ENCODE assay signal across 12 cellular contexts in the genomic region with DNA sequence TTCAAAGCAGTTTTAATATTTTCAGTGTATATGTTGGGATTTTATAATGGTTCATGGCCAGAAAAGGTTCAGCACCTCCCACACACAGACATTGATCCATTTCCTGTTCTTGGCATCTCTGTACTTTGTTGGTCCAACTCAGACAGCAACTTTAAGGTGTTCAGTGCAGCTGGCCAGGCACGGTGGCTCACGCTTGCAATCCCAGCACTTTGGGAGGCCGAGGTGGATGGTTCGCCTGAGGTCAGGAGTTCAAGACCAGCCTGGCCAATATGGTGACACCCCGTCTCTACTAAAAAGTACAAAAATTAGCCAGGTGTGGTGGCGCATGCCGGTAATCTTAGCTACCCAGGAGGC. TPM values are rescaled to one million over a fixed set of nuclear protein-coding genes. Genes with fewer than 3 reads are reported as not detected.
DNase-seq lines count a peak whose midpoint lies in the region; ATAC-seq and TF ChIP-seq lines count a peak whose summit lies in the region.
"Not testable (repeated sequence)": the region's sequence is repeated elsewhere in the genome, so short reads cannot be mapped to it uniquely, and the experiment has no call there.
"Had no signal": no experiment of that assay in that cellular context is flagged by ENCODE, and none has a peak within 500 bp of the region (broad histone marks: within the 10 kb centered on the region; RNA-seq: fewer than 3 reads in every experiment).

No MANE protein-coding gene starts in this region.

- H3K9me3 ChIP-seq in CD8-positive, alpha-beta memory T cell (ENCODE audit: low read length); upper lobe of right lung: not testable (repeated sequence)

- peaks cover 0 to 14% (median 7%) of the 10 kb centered on the region in 5 donors for H3K9me3 Mint-ChIP-seq in CD8-positive, alpha-beta memory T cell
- peaks cover 24% of the 10 kb centered on the region for H3K9me3 Mint-ChIP-seq in T-helper 1 cell treated with Interleukin-12 subunit alpha and Interleukin-12 subunit beta and Interleukin-4 antibody, amounts not matched to agents 30 μg/mL and 1 μg/mL, for 36 hours
- peaks cover 15% of the 10 kb centered on the region for H3K9me3 Mint-ChIP-seq in activated CD8-positive, alpha-beta T cell treated with anti-CD3 and anti-CD28 coated beads for 36 hours
- peaks cover 12% of the 10 kb centered on the region for H3K9me3 Mint-ChIP-seq in activated naive CD4-positive, alpha-beta T cell treated with anti-CD3 and anti-CD28 coated beads for 36 hours
- H3K9me3 Mint-ChIP-seq in central memory CD8-positive, alpha-beta T cell = not testable (repeated sequence)

- POLR2A ChIA-PET in CD8-positive, alpha-beta memory T cell (lab: Charles Lee) = interaction anchor here (0.8 to 1.5 kb wide), 5 partner anchors 11 to 96 kb away, joined by 3 to 8 read pairs (median 5); a partner anchor contains a TSS
- POLR2A ChIA-PET in activated CD8-positive, alpha-beta T cell treated with anti-CD3 and anti-CD28 coated beads for 36 hours (lab: Charles Lee) = interaction anchor here (0.6 to 1.4 kb wide), 3 partner anchors 30 to 379 kb away, joined by 3 to 5 read pairs (median 4); a partner anchor contains a TSS

- peaks cover 1 to 21% (median 3%) of the 10 kb centered on the region in 3 donors for H3K36me3 Mint-ChIP-seq in CD8-positive, alpha-beta memory T cell
- not testable (repeated sequence) for H3K36me3 Mint-ChIP-seq in T-helper 1 cell treated with Interleukin-12 subunit alpha and Interleukin-12 subunit beta and Interleukin-4 antibody, amounts not matched to agents 30 μg/mL and 1 μg/mL, for 36 hours (ENCODE audit: low read depth); activated CD8-positive, alpha-beta T cell treated with anti-CD3 and anti-CD28 coated beads for 36 hours (ENCODE audit: low read depth); activated naive CD4-positive, alpha-beta T cell treated with anti-CD3 and anti-CD28 coated beads for 36 hours (ENCODE audit: low read depth); central memory CD8-positive, alpha-beta T cell (ENCODE audit: insufficient read depth)

- peak overlapping the region; percentile 41 for H3K4me3 ChIP-seq in CD8-positive, alpha-beta memory T cell (ENCODE audit: low read length)
- H3K4me3 ChIP-seq in upper lobe of right lung = not testable (repeated sequence)

- H3K27me3 Mint-ChIP-seq in CD8-positive, alpha-beta memory T cell; T-helper 1 cell treated with Interleukin-12 subunit alpha and Interleukin-12 subunit beta and Interleukin-4 antibody, amounts not matched to agents 30 μg/mL and 1 μg/mL, for 36 hours (ENCODE audit: low read depth); activated CD8-positive, alpha-beta T cell treated with anti-CD3 and anti-CD28 coated beads for 36 hours; activated naive CD4-positive, alpha-beta T cell treated with anti-CD3 and anti-CD28 coated beads for 36 hours (ENCODE audit: low read depth); central memory CD8-positive, alpha-beta T cell: not testable (repeated sequence)

- CTCF ChIA-PET in CD8-positive, alpha-beta memory T cell (lab: Charles Lee) = interaction anchor here (0.8 to 2.2 kb wide), 5 partner anchors 13 to 55 kb away, joined by 3 to 13 read pairs (median 5); no protein-coding TSS in a partner anchor
- CTCF ChIA-PET in activated CD8-positive, alpha-beta T cell treated with anti-CD3 and anti-CD28 coated beads for 36 hours (lab: Charles Lee) = interaction anchor here (1.0 to 1.4 kb wide), 3 partner anchors 31 to 96 kb away, joined by 3 to 5 read pairs (median 3); a partner anchor contains a TSS
- CTCF ChIA-PET in activated naive CD4-positive, alpha-beta T cell treated with anti-CD3 and anti-CD28 coated beads for 36 hours (lab: Charles Lee) = interaction anchor here (0.6 kb wide), 2 partner anchors 864 to 868 kb away, joined by 3 read pairs; no protein-coding TSS in a partner anchor

- H3K27ac Mint-ChIP-seq in CD8-positive, alpha-beta memory T cell = peak overlapping the region; percentile 86 to 100 (median 98)
- peak overlapping the region; percentile 83 for H3K27ac Mint-ChIP-seq in T-helper 1 cell treated with Interleukin-12 subunit alpha and Interleukin-12 subunit beta and Interleukin-4 antibody, amounts not matched to agents 30 μg/mL and 1 μg/mL, for 36 hours
- H3K27ac Mint-ChIP-seq in activated CD8-positive, alpha-beta T cell treated with anti-CD3 and anti-CD28 coated beads for 36 hours = peak overlapping the region; percentile 98
- H3K27ac Mint-ChIP-seq in activated naive CD4-positive, alpha-beta T cell treated with anti-CD3 and anti-CD28 coated beads for 36 hours = peak overlapping the region; percentile 87
- H3K27ac Mint-ChIP-seq in central memory CD8-positive, alpha-beta T cell (ENCODE audit: low read depth) = peak overlapping the region; percentile 94

- peaks cover 16% of the 10 kb centered on the region for H3K4me1 ChIP-seq in CD8-positive, alpha-beta memory T cell (ENCODE audit: insufficient read depth, low read length)
- not testable (repeated sequence) for H3K4me1 ChIP-seq in upper lobe of right lung

- not testable (repeated sequence) for DNase-seq in CD8-positive, alpha-beta memory T cell; activated CD8-positive, alpha-beta T cell treated with anti-CD3 and anti-CD28 coated beads for 36 hours; activated naive CD4-positive, alpha-beta T cell treated with anti-CD3 and anti-CD28 coated beads for 36 hours; central memory CD8-positive, alpha-beta T cell (ENCODE audit: low spot score in 2 of 2); upper lobe of right lung
- peak; percentile 59 for DNase-seq in left lobe of liver (ENCODE audit: low spot score)
- peak; percentile 24 for DNase-seq in posterior vena cava (ENCODE audit: low spot score)

- not testable (repeated sequence) for H3K27me3 ChIP-seq in CD8-positive, alpha-beta memory T cell (ENCODE audit: insufficient read depth, low read length, poor library complexity, severe bottlenecking)
- H3K27me3 ChIP-seq in upper lobe of right lung = peaks cover 13% of the 10 kb centered on the region

- H3K4me1 Mint-ChIP-seq in CD8-positive, alpha-beta memory T cell = peaks cover 22 to 32% (median 26%) of the 10 kb centered on the region in 3 donors
- peaks cover 14% of the 10 kb centered on the region for H3K4me1 Mint-ChIP-seq in T-helper 1 cell treated with Interleukin-12 subunit alpha and Interleukin-12 subunit beta and Interleukin-4 antibody, amounts not matched to agents 30 μg/mL and 1 μg/mL, for 36 hours (ENCODE audit: low read depth)
- peaks cover 29% of the 10 kb centered on the region for H3K4me1 Mint-ChIP-seq in activated CD8-positive, alpha-beta T cell treated with anti-CD3 and anti-CD28 coated beads for 36 hours (ENCODE audit: low read depth)
- H3K4me1 Mint-ChIP-seq in activated naive CD4-positive, alpha-beta T cell treated with anti-CD3 and anti-CD28 coated beads for 36 hours (ENCODE audit: low read depth) = peaks cover 18% of the 10 kb centered on the region
- peaks cover 17% of the 10 kb centered on the region for H3K4me1 Mint-ChIP-seq in central memory CD8-positive, alpha-beta T cell

- peak overlapping the region in 6 of 7 donors; percentile 72 to 86 (median 79) for H3K4me3 Mint-ChIP-seq in CD8-positive, alpha-beta memory T cell
- peak overlapping the region; percentile 10 for H3K4me3 Mint-ChIP-seq in T-helper 1 cell treated with Interleukin-12 subunit alpha and Interleukin-12 subunit beta and Interleukin-4 antibody, amounts not matched to agents 30 μg/mL and 1 μg/mL, for 36 hours
- peak overlapping the region; percentile 61 for H3K4me3 Mint-ChIP-seq in activated CD8-positive, alpha-beta T cell treated with anti-CD3 and anti-CD28 coated beads for 36 hours
- H3K4me3 Mint-ChIP-seq in activated naive CD4-positive, alpha-beta T cell treated with anti-CD3 and anti-CD28 coated beads for 36 hours = peak overlapping the region; percentile 34
- peak overlapping the region; percentile 69 for H3K4me3 Mint-ChIP-seq in central memory CD8-positive, alpha-beta T cell

- ATAC-seq in activated CD8-positive, alpha-beta T cell treated with anti-CD3 and anti-CD28 coated beads for 36 hours; central memory CD8-positive, alpha-beta T cell (replicated peaks; ENCODE audit: extremely low read depth, poor library complexity, severe bottlenecking); upper lobe of right lung: not testable (repeated sequence)
- ATAC-seq in left lobe of liver = peak; percentile 79

- H3K27ac ChIP-seq in CD8-positive, alpha-beta memory T cell (ENCODE audit: low read depth, low read length) = peak overlapping the region; percentile 70
- H3K27ac ChIP-seq in upper lobe of right lung = peak overlapping the region; percentile 65

- H3K36me3 ChIP-seq in CD8-positive, alpha-beta memory T cell (ENCODE audit: insufficient read depth, low read length); upper lobe of right lung: not testable (repeated sequence)

- not testable (repeated sequence) for TF ChIP-seq CTCF in activated CD8-positive, alpha-beta T cell treated with anti-CD3 and anti-CD28 coated beads for 36 hours (IDR thresholded peaks at IDR 0.05); upper lobe of right lung (IDR thresholded peaks at IDR 0.05)

- intact Hi-C loops in activated CD8-positive, alpha-beta T cell treated with anti-CD3 and anti-CD28 coated beads for 36 hours (cut with micrococcal nuclease); posterior vena cava (cut with DNase I); upper lobe of right lung (cut with DNase I): not testable (repeated sequence)
- intact Hi-C loops in activated naive CD4-positive, alpha-beta T cell treated with anti-CD3 and anti-CD28 coated beads for 36 hours (cut with micrococcal nuclease) = loop anchor here (2.0 kb wide), 2 partner anchors 18 to 48 kb away; no protein-coding TSS in a partner anchor

RNA-seq across cellular contexts. Expression of a gene that starts 6.9 kb away (rescaled TPM):
- under 1 TPM; 0.71 to 0.79 TPM for total RNA-seq in CD8-positive, alpha-beta memory T cell
- 5.1 TPM for polyA plus RNA-seq in CD8-positive, alpha-beta memory T cell
- 1 to 10 TPM; 1.5 to 1.7 TPM for total RNA-seq in activated CD8-positive, alpha-beta T cell treated with anti-CD3 and anti-CD28 coated beads for 36 hours
- under 1 TPM; 0.17 to 0.29 TPM for total RNA-seq in activated naive CD4-positive, alpha-beta T cell treated with anti-CD3 and anti-CD28 coated beads for 36 hours
- 1.5 TPM for total RNA-seq in left lobe of liver
- not detected for total RNA-seq in posterior vena cava
- total RNA-seq in upper lobe of right lung = not detected
- total RNA-seq: H9, K562, NCI-H460, Peyer's patch had no signal
- polyA plus RNA-seq: K562 had no signal

RNA-seq across cellular contexts. Expression of a gene that starts 35.9 kb away (rescaled TPM):
- total RNA-seq in CD8-positive, alpha-beta memory T cell = under 1 TPM in 1 of 2 experiments, not detected in 1; 0.13 TPM
- 0.49 TPM for polyA plus RNA-seq in CD8-positive, alpha-beta memory T cell
- under 1 TPM; 0.25 to 0.27 TPM for total RNA-seq in activated CD8-positive, alpha-beta T cell treated with anti-CD3 and anti-CD28 coated beads for 36 hours
- under 1 TPM; 0.07 TPM for total RNA-seq in activated naive CD4-positive, alpha-beta T cell treated with anti-CD3 and anti-CD28 coated beads for 36 hours
- total RNA-seq in left lobe of liver = 65.8 TPM
- total RNA-seq in posterior vena cava = not detected
- not detected for total RNA-seq in upper lobe of right lung
- total RNA-seq: H9, K562, NCI-H460, Peyer's patch had no signal
- polyA plus RNA-seq: K562 had no signal

RNA-seq across cellular contexts. Expression of a gene that starts 50.9 kb away (rescaled TPM):
- total RNA-seq in CD8-positive, alpha-beta memory T cell = 100 to 1,000 TPM; 120 to 125 TPM
- polyA plus RNA-seq in CD8-positive, alpha-beta memory T cell = 144 TPM
- total RNA-seq in activated CD8-positive, alpha-beta T cell treated with anti-CD3 and anti-CD28 coated beads for 36 hours = 10 to 100 TPM; 83.9 to 85.8 TPM
- total RNA-seq in activated naive CD4-positive, alpha-beta T cell treated with anti-CD3 and anti-CD28 coated beads for 36 hours = 10 to 100 TPM; 63.2 to 66.2 TPM
- total RNA-seq in left lobe of liver (1.9 TPM), posterior vena cava (1 to 10 TPM; 2.3 to 3.7 TPM), upper lobe of right lung (19.1 TPM)
- total RNA-seq: NCI-H460 had no signal

Comparison
In these comparisons a context has a peak if more than half of its experiments do, and no peak if none do; other contexts are left out.
1. H3K4me3 Mint-ChIP-seq: peak in every context shown above with its lines; median percentile 79 in CD8-positive, alpha-beta memory T cell; 69 in central memory CD8-positive, alpha-beta T cell; 61 in activated CD8-positive, alpha-beta T cell treated with anti-CD3 and anti-CD28 coated beads for 36 hours; 34 in activated naive CD4-positive, alpha-beta T cell treated with anti-CD3 and anti-CD28 coated beads for 36 hours; 10 in T-helper 1 cell treated with Interleukin-12 subunit alpha and Interleukin-12 subunit beta and Interleukin-4 antibody, amounts not matched to agents 30 μg/mL and 1 μg/mL, for 36 hours.
2. RNA of a gene that starts 35.9 kb away (total RNA-seq): 65.8 TPM in left lobe of liver (single experiment); 0.25 to 0.27 TPM in activated CD8-positive, alpha-beta T cell treated with anti-CD3 and anti-CD28 coated beads for 36 hours, not detected in upper lobe of right lung (single experiment), 0.13 TPM in CD8-positive, alpha-beta memory T cell, 0.07 TPM in activated naive CD4-positive, alpha-beta T cell treated with anti-CD3 and anti-CD28 coated beads for 36 hours and not detected in posterior vena cava; every median in the first group is over 10 times any median in the second.
3. Peak in every context shown above with its lines, with median percentiles within 50 percentile points of each other: H3K27ac Mint-ChIP-seq.